ENCODE assay signal across 8 cellular contexts in the genomic region with DNA sequence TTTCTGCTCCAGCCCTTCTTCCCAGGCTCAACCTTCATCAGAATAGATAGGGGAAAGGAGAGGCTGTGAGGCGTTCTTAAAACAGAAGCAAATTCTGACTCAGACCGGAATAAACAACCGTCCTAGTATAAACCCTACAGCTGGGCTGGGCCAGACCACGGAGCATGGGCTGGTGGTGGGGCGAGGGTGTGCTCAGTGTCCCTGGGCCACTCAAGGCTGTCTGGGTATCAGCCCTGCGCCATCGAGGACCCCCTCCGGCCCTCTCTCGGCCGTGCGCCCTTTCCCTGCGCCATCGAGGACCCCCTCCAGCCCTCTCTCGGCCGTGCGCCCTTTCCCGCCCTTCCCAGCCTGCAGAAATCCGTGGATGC. TPM values are rescaled to one million over a fixed set of nuclear protein-coding genes. Genes with fewer than 3 reads are reported as not detected.
DNase-seq lines count a peak whose midpoint lies in the region; ATAC-seq and TF ChIP-seq lines count a peak whose summit lies in the region.

No MANE protein-coding gene starts in this region.

- no peaks in the 10 kb centered on the region for H4K20me1 ChIP-seq in mammary epithelial cell (ENCODE audit: insufficient read depth, low read length)

- H3K36me3 ChIP-seq in mammary epithelial cell (ENCODE audit: insufficient read depth, low read length), result peaks cover 71% of the 10 kb centered on the region
- peaks cover 12% of the 10 kb centered on the region; the same call in 1 of the 2 replicates for H3K36me3 ChIP-seq in iPS-20b (ENCODE audit: insufficient read depth, low read depth, low read length)

- H3K4me1 Mint-ChIP-seq in MCF 10A (ENCODE audit: insufficient read depth, unreplicated experiment), result peaks cover 12% of the 10 kb centered on the region
- peaks cover 4% of the 10 kb centered on the region for H3K4me1 Mint-ChIP-seq in activated naive CD8-positive, alpha-beta T cell treated with anti-CD3 and anti-CD28 coated beads, Interleukin-2, amount 10 ng/mL, durations not matched to agents 7 days and 5 days

- H3K9ac ChIP-seq in mammary epithelial cell (ENCODE audit: insufficient read depth, low read length) (no peak overlapping the region), iPS-20b (ENCODE audit: low read depth, low read length) (peak overlapping the region; percentile 78; the same call in 1 of the 2 replicates)

- no peaks in the 10 kb centered on the region for H3K27me3 Mint-ChIP-seq in MCF 10A (ENCODE audit: insufficient read depth, unreplicated experiment)
- no peaks in the 10 kb centered on the region for H3K27me3 Mint-ChIP-seq in activated naive CD8-positive, alpha-beta T cell treated with anti-CD3 and anti-CD28 coated beads, Interleukin-2, amount 10 ng/mL, durations not matched to agents 7 days and 5 days

- H3K4me3 Mint-ChIP-seq in MCF 10A (ENCODE audit: unreplicated experiment), result no peak overlapping the region
- peak overlapping the region; percentile 68 for H3K4me3 Mint-ChIP-seq in activated naive CD8-positive, alpha-beta T cell treated with anti-CD3 and anti-CD28 coated beads, Interleukin-2, amount 10 ng/mL, durations not matched to agents 7 days and 5 days

- peak overlapping the region; percentile 4 for H3K27ac Mint-ChIP-seq in MCF 10A (ENCODE audit: low read depth, unreplicated experiment)
- H3K27ac Mint-ChIP-seq in activated naive CD8-positive, alpha-beta T cell treated with anti-CD3 and anti-CD28 coated beads, Interleukin-2, amount 10 ng/mL, durations not matched to agents 7 days and 5 days, result no peak overlapping the region

- H3K27ac ChIP-seq in mammary epithelial cell (ENCODE audit: insufficient read depth, low read depth, low read length), result no peak overlapping the region
- no peak overlapping the region for H3K27ac ChIP-seq in iPS-20b (ENCODE audit: low read length)
- peak overlapping the region; percentile 68 for H3K27ac ChIP-seq in substantia nigra (ENCODE audit: low read depth, low read length, poor library complexity, severe bottlenecking)

- BruUV-seq in MCF 10A (replicated peaks; lab: Mats Ljungman, UMichigan), result no TSS peak
- BruUV-seq in mammary epithelial cell (replicated peaks; lab: Mats Ljungman, UMichigan), result no TSS peak

- no peak overlapping the region for H2AFZ ChIP-seq in mammary epithelial cell (ENCODE audit: low read depth, low read length)

- CTCF ChIA-PET in MCF 10A (lab: Yijun Ruan, JAX), result interaction anchor here (1.0 to 7.4 kb wide), 13 partner anchors 9 to 52 kb away, joined by 3 to 70 read pairs (median 32); a partner anchor contains a TSS
- CTCF ChIA-PET in mammary epithelial cell (lab: Charles Lee; ENCODE audit: low non-redundant PET), result no interaction called here

- 85% methylated on average over 6 of the region's 18 CpGs for WGBS in mammary epithelial cell (ENCODE audit: low coverage, missing lambda C conversion rate)

- TF ChIP-seq CTCF in MCF 10A (IDR thresholded peaks at IDR 0.05; ENCODE audit: unreplicated experiment) (no peak), mammary epithelial cell (conservative IDR thresholded peaks at IDR 0.05 in 1 of 2, IDR thresholded peaks at IDR 0.05 in 1 of 2; ENCODE audit: extremely low read depth in 1 of 2, insufficient read depth in 1 of 2, low read depth in 1 of 2, low read length in 2 of 2) (no peak)

- peaks cover 63% of the 10 kb centered on the region for H3K79me2 ChIP-seq in mammary epithelial cell (ENCODE audit: insufficient read depth, low read length)

- H3K27me3 ChIP-seq in mammary epithelial cell (ENCODE audit: insufficient read depth, low read length) (no peaks in the 10 kb centered on the region), iPS-20b (ENCODE audit: insufficient read depth, low read length) (peaks cover 24% of the 10 kb centered on the region)

- H3K4me2 ChIP-seq in mammary epithelial cell (ENCODE audit: insufficient read depth, low read depth, low read length), result no peak overlapping the region

- no peak overlapping the region for H3K4me3 ChIP-seq in mammary epithelial cell (replicated peaks in 1 of 3; ENCODE audit: insufficient read depth in 1 of 3, low read depth in 2 of 3, low read length in 3 of 3)
- H3K4me3 ChIP-seq in iPS-20b (ENCODE audit: low read length), result peak overlapping the region; percentile 84

- dilution Hi-C loops in mammary epithelial cell (cut with HindIII; ENCODE audit: low sequenced_read_pairs), result no loop called here

- intact Hi-C loops in MCF 10A (cut with micrococcal nuclease) (no loop called here), mammary epithelial cell (cut with micrococcal nuclease) (no loop called here)

- ATAC-seq in activated naive CD8-positive, alpha-beta T cell treated with anti-CD3 and anti-CD28 coated beads, Interleukin-2, amount 10 ng/mL, durations not matched to agents 7 days and 5 days (ENCODE audit: low read depth), result no peak
- no peak for ATAC-seq in GM19324 (IDR thresholded peaks at IDR 0.05; ENCODE audit: low FRiP score, unreplicated experiment)

- POLR2A ChIA-PET in MCF 10A (lab: Yijun Ruan, JAX), result interaction anchor here (0.6 to 1.7 kb wide), 6 partner anchors 10 to 50 kb away, joined by 3 to 8 read pairs (median 3); no protein-coding TSS in a partner anchor
- POLR2A ChIA-PET in activated naive CD8-positive, alpha-beta T cell treated with anti-CD3 and anti-CD28 coated beads, Interleukin-2, amount 10 ng/mL, durations not matched to agents 7 days and 5 days (lab: Charles Lee), result interaction anchor here (2.5 to 3.0 kb wide), 2 partner anchors 32 to 35 kb away, joined by 15 read pairs; a partner anchor contains a TSS

- H3K36me3 Mint-ChIP-seq in MCF 10A (ENCODE audit: insufficient read depth, unreplicated experiment), result peaks cover 98% of the 10 kb centered on the region
- H3K36me3 Mint-ChIP-seq in activated naive CD8-positive, alpha-beta T cell treated with anti-CD3 and anti-CD28 coated beads, Interleukin-2, amount 10 ng/mL, durations not matched to agents 7 days and 5 days, result peaks cover 30% of the 10 kb centered on the region

- no peaks in the 10 kb centered on the region for H3K9me3 Mint-ChIP-seq in MCF 10A (ENCODE audit: unreplicated experiment)
- no peaks in the 10 kb centered on the region for H3K9me3 Mint-ChIP-seq in activated naive CD8-positive, alpha-beta T cell treated with anti-CD3 and anti-CD28 coated beads, Interleukin-2, amount 10 ng/mL, durations not matched to agents 7 days and 5 days

- H3K4me1 ChIP-seq in mammary epithelial cell (ENCODE audit: insufficient read depth, low read length) (no peaks in the 10 kb centered on the region), iPS-20b (ENCODE audit: insufficient read depth, low read length) (peaks cover 8% of the 10 kb centered on the region; the same call in 1 of the 2 replicates)

- H3K9me3 ChIP-seq in mammary epithelial cell (replicated peaks; ENCODE audit: insufficient read depth, low read length) (no peaks in the 10 kb centered on the region), iPS-20b (ENCODE audit: insufficient read depth, low read depth, low read length) (no peaks in the 10 kb centered on the region)

- in situ Hi-C loops in mammary epithelial cell (cut with MboI; ENCODE audit: low sequenced_read_pairs in 2 of 2), result no loop called here

- DNase-seq in MCF 10A (ENCODE audit: unreplicated experiment), result no peak
- DNase-seq in mammary epithelial cell, result no peak
- DNase-seq in activated naive CD8-positive, alpha-beta T cell treated with anti-CD3 and anti-CD28 coated beads, Interleukin-2, amount 10 ng/mL, durations not matched to agents 7 days and 5 days, result no peak
- peak in 2 of 49 donors; percentile 31 to 57 for DNase-seq in substantia nigra (lab: John Stamatoyannopoulos, UW)
- DNase-seq in OCI-M2 (lab: John Stamatoyannopoulos, UW; ENCODE audit: unreplicated experiment), result no peak
- no peak for DNase-seq in NCI-H1694 treated with DMSO at 0.1 percent for 48 hours (lab: John Stamatoyannopoulos, UW)

RNA-seq across cellular contexts. Expression of a gene that starts 36.0 kb away (rescaled TPM):
- 513 and 622 TPM in 2 replicates for total RNA-seq in MCF 10A (2022)
- 100 to 1,000 TPM; 270 to 454 TPM for total RNA-seq in mammary epithelial cell
- polyA plus RNA-seq in mammary epithelial cell, result 234 TPM
- 517 TPM for polyA minus RNA-seq in mammary epithelial cell
- 100 to 1,000 TPM; 169 to 177 TPM for total RNA-seq in activated naive CD8-positive, alpha-beta T cell treated with anti-CD3 and anti-CD28 coated beads, Interleukin-2, amount 10 ng/mL, durations not matched to agents 7 days and 5 days
